Comparison of ENCODE assay signal across 16 cellular contexts in the genomic region with DNA sequence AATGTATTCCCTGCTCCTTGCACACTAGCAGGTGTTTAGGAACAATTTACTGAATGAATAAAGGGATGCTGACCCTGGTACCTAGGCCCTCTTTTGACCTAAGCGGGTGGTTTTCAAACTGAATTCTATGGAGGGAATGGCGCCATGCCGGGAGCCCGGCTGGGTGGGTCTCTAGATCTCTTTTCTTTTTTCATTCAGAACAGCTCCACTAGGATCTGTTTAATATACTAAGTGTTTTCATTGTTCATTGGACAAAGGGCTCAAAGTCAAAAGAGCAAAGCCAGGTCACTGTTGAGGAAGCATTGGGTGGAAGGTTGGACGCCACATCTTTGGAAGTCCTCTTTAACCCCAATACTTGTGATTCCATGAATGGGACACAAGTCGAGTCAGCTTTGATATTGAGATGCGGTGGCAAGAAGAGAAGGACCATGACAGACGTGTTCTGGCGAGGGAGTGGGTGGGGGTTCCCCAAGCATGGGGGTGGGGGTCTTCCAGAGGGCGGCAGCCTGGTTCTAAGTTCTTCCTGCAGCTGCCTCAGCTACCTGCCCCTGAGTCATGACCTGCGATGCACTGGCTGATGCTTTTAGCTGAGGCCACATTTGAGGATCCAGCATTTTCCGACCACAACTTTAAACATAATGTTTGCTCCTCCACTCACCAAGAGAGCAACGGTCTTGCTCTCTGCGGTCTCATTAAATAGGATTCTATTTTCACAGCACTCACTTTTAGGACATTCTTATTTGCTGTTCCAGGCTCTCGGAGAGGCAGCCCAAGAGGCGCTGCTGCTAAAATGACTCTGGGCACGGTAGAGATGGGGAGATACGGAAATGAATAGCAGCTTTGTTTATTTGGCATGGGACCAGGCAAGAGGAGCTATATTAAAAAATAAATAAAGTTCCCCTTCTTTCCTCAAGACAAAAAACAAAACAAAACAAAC.
DNase-seq lines count a peak whose midpoint lies in the region; TF ChIP-seq lines count a peak whose summit lies in the region.
"Had no signal": no experiment of that assay in that cellular context is flagged by ENCODE, and none has a peak within 500 bp of the region (broad histone marks: within the 10 kb centered on the region; RNA-seq: fewer than 3 reads in every experiment).

No MANE protein-coding gene starts in this region.

- TF ChIP-seq CTCF in prostate gland (IDR thresholded peaks at IDR 0.05): no peak
- TF ChIP-seq CTCF in type B pancreatic cell (conservative IDR thresholded peaks at IDR 0.05): no peak
- no peak for TF ChIP-seq CTCF in right atrium auricular region (IDR thresholded peaks at IDR 0.05)

- H3K9me3 Mint-ChIP-seq in activated naive CD8-positive, alpha-beta T cell (ENCODE audit: low read depth): no peaks in the 10 kb centered on the region
- no peaks in the 10 kb centered on the region for H3K9me3 Mint-ChIP-seq in type B pancreatic cell

- DNase-seq in DMS79 treated with DMSO at 0.1 percent for 48 hours (lab: John Stamatoyannopoulos, UW) (peak; percentile 74), NCI-H1092 treated with DMSO at 0.1 percent for 48 hours (lab: John Stamatoyannopoulos, UW) (peak; percentile 24), prostate gland (ENCODE audit: low spot score) (peak; percentile 46), NCI-H748 (lab: John Stamatoyannopoulos, UW; ENCODE audit: unreplicated experiment) (no peak), type B pancreatic cell (ENCODE audit: extremely low spot score, unreplicated experiment) (no peak), right atrium auricular region (ENCODE audit: low spot score) (no peak), A172 (ENCODE audit: low spot score) (no peak)
- DNase-seq: activated CD4-positive, CD25-positive, alpha-beta regulatory T cell treated with anti-CD3 and anti-CD28 coated beads, Interleukin-2, amount 50 U/mL, for 72 hours; CD8-positive, alpha-beta memory T cell; KG1; mucosa of descending colon; NCI-H1048; PC-3 had no signal

- no peak for TF ChIP-seq POLR2A in prostate gland (IDR thresholded peaks at IDR 0.05)

- WGBS in prostate gland: 65% methylated on average over 18 of the region's 18 CpGs

- H3K36me3 Mint-ChIP-seq in activated naive CD8-positive, alpha-beta T cell: no peaks in the 10 kb centered on the region
- H3K36me3 Mint-ChIP-seq in type B pancreatic cell: no peaks in the 10 kb centered on the region
- H3K36me3 Mint-ChIP-seq: CD8-positive, alpha-beta memory T cell had no signal

- H3K4me3 ChIP-seq in prostate gland (no peak overlapping the region), right atrium auricular region (no peak overlapping the region)
- H3K4me3 ChIP-seq: cardiac muscle cell, mucosa of descending colon had no signal

- peak overlapping the region; percentile 20 for H3K4me3 Mint-ChIP-seq in activated naive CD8-positive, alpha-beta T cell
- H3K4me3 Mint-ChIP-seq in type B pancreatic cell: no peak overlapping the region
- H3K4me3 Mint-ChIP-seq: CD8-positive, alpha-beta memory T cell had no signal

- no peaks in the 10 kb centered on the region for H3K9me3 ChIP-seq in prostate gland
- H3K9me3 ChIP-seq in right atrium auricular region: no peaks in the 10 kb centered on the region
- H3K9me3 ChIP-seq: mucosa of descending colon, neutrophil had no signal

- intact Hi-C loops in prostate gland (cut with DNase I): loop anchor here (5.0 kb wide), 1 partner anchor 47 kb away; no protein-coding TSS in a partner anchor

- peaks cover 1% of the 10 kb centered on the region for H3K27me3 ChIP-seq in prostate gland (replicated peaks; ENCODE audit: insufficient read depth)
- no peaks in the 10 kb centered on the region for H3K27me3 ChIP-seq in right atrium auricular region
- H3K27me3 ChIP-seq: cardiac muscle cell, neutrophil had no signal

- H3K4me1 ChIP-seq in prostate gland (replicated peaks): no peaks in the 10 kb centered on the region
- peaks cover 0 to 4% of the 10 kb centered on the region in 2 donors for H3K4me1 ChIP-seq in right atrium auricular region

- peak overlapping the region in 1 of 2 donors; percentile 8 for H3K27ac ChIP-seq in prostate gland
- H3K27ac ChIP-seq in right atrium auricular region: no peak overlapping the region
- H3K27ac ChIP-seq: cardiac muscle cell, neutrophil had no signal

- H3K4me1 Mint-ChIP-seq in activated naive CD8-positive, alpha-beta T cell (ENCODE audit: low read depth): peaks cover 16% of the 10 kb centered on the region
- H3K4me1 Mint-ChIP-seq in type B pancreatic cell (ENCODE audit: unreplicated experiment): peaks cover 10% of the 10 kb centered on the region

- H3K36me3 ChIP-seq in prostate gland (no peaks in the 10 kb centered on the region), right atrium auricular region (no peaks in the 10 kb centered on the region)
- H3K36me3 ChIP-seq: cardiac muscle cell, neutrophil had no signal

- no peak overlapping the region for H3K27ac Mint-ChIP-seq in activated naive CD8-positive, alpha-beta T cell
- no peak overlapping the region for H3K27ac Mint-ChIP-seq in type B pancreatic cell
- H3K27ac Mint-ChIP-seq: CD8-positive, alpha-beta memory T cell had no signal

- peaks cover 6% of the 10 kb centered on the region for H3K27me3 Mint-ChIP-seq in activated naive CD8-positive, alpha-beta T cell
- peaks cover 17% of the 10 kb centered on the region for H3K27me3 Mint-ChIP-seq in type B pancreatic cell

Comparison
In these comparisons a context has a peak if more than half of its experiments do, and no peak if none do; other contexts are left out.
1. DNase-seq: peak in DMS79 treated with DMSO at 0.1 percent for 48 hours (single experiment), NCI-H1092 treated with DMSO at 0.1 percent for 48 hours (single experiment) and prostate gland (single experiment); none in NCI-H748 (single experiment), type B pancreatic cell (single experiment), right atrium auricular region (single experiment) and A172 (single experiment).